1 cellular context compared by ENCODE assay signal in the genomic region with DNA sequence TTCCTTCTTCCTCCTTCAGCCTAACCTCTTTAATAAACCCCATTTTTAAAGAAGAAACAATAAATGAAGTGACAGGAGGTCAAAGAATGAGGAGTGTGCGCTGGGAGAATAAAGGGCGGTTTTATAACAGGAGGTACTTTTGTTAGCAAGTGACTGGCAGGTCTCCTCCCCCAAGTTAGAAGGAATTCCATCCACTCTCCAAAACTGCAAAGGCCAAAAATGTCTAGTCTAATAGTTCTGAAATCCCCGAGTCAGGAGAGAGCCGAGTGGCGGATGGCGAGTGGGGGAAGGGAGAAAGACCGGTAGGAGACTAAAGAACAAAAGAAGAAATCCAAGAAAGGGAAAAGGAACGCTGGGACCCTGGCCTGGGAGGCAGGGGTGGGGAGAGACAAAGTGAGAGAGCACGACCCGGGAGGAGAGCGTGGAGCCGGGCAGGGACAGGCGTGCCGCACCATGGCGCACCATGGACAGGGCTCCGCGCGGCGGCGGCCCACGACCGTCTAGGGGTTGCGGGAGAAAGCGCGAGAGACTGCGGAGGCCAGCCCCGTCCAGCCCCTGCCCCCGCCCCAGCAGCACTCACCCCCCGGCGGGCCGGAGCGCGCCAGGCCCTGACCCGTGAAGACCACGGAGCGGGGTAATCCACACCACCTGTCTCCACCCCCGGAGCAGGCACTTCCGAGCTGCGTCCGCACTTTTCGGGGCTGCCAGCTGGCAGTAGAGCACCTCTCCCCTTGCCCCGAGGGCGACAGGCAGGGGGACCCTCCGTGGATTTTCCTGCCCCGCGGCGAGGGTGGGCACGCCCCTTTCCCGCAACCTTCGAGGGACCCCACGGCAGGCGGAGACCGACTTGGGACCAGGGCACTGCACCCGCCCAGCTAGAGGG.
TF ChIP-seq lines count a peak whose summit lies in the region.

No MANE protein-coding gene starts in this region.

TF ChIP-seq in GM12878, 131 proteins besides CTCF, POLR2A, EP300 and RAD21 (continued from another document):
- TF ChIP-seq, protein P1, sequence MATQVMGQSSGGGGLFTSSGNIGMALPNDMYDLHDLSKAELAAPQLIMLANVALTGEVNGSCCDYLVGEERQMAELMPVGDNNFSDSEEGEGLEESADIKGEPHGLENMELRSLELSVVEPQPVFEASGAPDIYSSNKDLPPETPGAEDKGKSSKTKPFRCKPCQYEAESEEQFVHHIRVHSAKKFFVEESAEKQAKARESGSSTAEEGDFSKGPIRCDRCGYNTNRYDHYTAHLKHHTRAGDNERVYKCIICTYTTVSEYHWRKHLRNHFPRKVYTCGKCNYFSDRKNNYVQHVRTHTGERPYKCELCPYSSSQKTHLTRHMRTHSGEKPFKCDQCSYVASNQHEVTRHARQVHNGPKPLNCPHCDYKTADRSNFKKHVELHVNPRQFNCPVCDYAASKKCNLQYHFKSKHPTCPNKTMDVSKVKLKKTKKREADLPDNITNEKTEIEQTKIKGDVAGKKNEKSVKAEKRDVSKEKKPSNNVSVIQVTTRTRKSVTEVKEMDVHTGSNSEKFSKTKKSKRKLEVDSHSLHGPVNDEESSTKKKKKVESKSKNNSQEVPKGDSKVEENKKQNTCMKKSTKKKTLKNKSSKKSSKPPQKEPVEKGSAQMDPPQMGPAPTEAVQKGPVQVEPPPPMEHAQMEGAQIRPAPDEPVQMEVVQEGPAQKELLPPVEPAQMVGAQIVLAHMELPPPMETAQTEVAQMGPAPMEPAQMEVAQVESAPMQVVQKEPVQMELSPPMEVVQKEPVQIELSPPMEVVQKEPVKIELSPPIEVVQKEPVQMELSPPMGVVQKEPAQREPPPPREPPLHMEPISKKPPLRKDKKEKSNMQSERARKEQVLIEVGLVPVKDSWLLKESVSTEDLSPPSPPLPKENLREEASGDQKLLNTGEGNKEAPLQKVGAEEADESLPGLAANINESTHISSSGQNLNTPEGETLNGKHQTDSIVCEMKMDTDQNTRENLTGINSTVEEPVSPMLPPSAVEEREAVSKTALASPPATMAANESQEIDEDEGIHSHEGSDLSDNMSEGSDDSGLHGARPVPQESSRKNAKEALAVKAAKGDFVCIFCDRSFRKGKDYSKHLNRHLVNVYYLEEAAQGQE (IDR thresholded peaks at IDR 0.05; ENCODE audit: low read depth, low read length) = peak; percentile 63; the same call in 1 of the 2 replicates
